16 cellular contexts compared by ENCODE assay signal in genomic region chr13:30065181-30065580, GRCh38.
"Had no signal": no experiment of that assay in that cellular context is flagged by ENCODE, and none has a peak within 500 bp of the region (broad histone marks: within the 10 kb centered on the region; RNA-seq: fewer than 3 reads in every experiment).

No MANE protein-coding gene starts in this region.

- H3K27me3 Mint-ChIP-seq: activated T-cell treated with anti-CD3 and anti-CD28 coated beads, Interleukin-2, amount 50 U/mL, for 24 hours; stimulated activated naive CD8-positive, alpha-beta T cell treated with anti-CD3 and anti-CD28 coated beads, Interleukin-15, amount 100 ng/mL, for 72 hours had no signal

- H3K9me3 Mint-ChIP-seq: activated CD4-positive, alpha-beta memory T cell treated with anti-CD3 and anti-CD28 coated beads, Interleukin-2, amount 10 ng/mL, durations not matched to agents 7 days and 5 days; activated naive CD4-positive, alpha-beta T cell treated with anti-CD3 and anti-CD28 coated beads, Interleukin-2, amount 50 U/mL, for 24 hours; activated T-cell treated with anti-CD3 and anti-CD28 coated beads, Interleukin-2, amount 50 U/mL, for 24 hours had no signal

- H3K4me3 Mint-ChIP-seq: activated CD4-positive, alpha-beta memory T cell treated with anti-CD3 and anti-CD28 coated beads, Interleukin-2, amount 10 ng/mL, durations not matched to agents 7 days and 5 days; activated naive CD4-positive, alpha-beta T cell treated with anti-CD3 and anti-CD28 coated beads, Interleukin-2, amount 50 U/mL, for 24 hours; activated T-cell treated with anti-CD3 and anti-CD28 coated beads, Interleukin-2, amount 50 U/mL, for 24 hours; naive B cell; stimulated activated naive CD8-positive, alpha-beta T cell treated with anti-CD3 and anti-CD28 coated beads, Interleukin-15, amount 100 ng/mL, for 72 hours; WTC11 had no signal

- ATAC-seq: body of pancreas; sciatic nerve; stimulated activated naive CD8-positive, alpha-beta T cell treated with anti-CD3 and anti-CD28 coated beads, Interleukin-15, amount 100 ng/mL, for 72 hours; upper lobe of right lung; WTC11 had no signal

- DNase-seq: activated CD4-positive, alpha-beta memory T cell treated with anti-CD3 and anti-CD28 coated beads, Interleukin-2, amount 10 ng/mL, durations not matched to agents 7 days and 5 days; activated CD4-positive, alpha-beta T cell treated with anti-CD3 and anti-CD28 coated beads for 4 hours; activated T-cell treated with anti-CD3 and anti-CD28 coated beads, Interleukin-2, amount 50 U/mL, for 24 hours; amniotic stem cell; body of pancreas; caudate nucleus; colonic mucosa; naive B cell; nucleus accumbens; spleen; stimulated activated naive CD8-positive, alpha-beta T cell treated with anti-CD3 and anti-CD28 coated beads, Interleukin-15, amount 100 ng/mL, for 72 hours; T-helper 2 cell; upper lobe of right lung had no signal

- H3K36me3 Mint-ChIP-seq: naive B cell had no signal

- H3K27ac Mint-ChIP-seq: activated CD4-positive, alpha-beta memory T cell treated with anti-CD3 and anti-CD28 coated beads, Interleukin-2, amount 10 ng/mL, durations not matched to agents 7 days and 5 days; activated naive CD4-positive, alpha-beta T cell treated with anti-CD3 and anti-CD28 coated beads, Interleukin-2, amount 50 U/mL, for 24 hours; activated T-cell treated with anti-CD3 and anti-CD28 coated beads, Interleukin-2, amount 50 U/mL, for 24 hours; naive B cell; stimulated activated naive CD8-positive, alpha-beta T cell treated with anti-CD3 and anti-CD28 coated beads, Interleukin-15, amount 100 ng/mL, for 72 hours; WTC11 had no signal

- H3K4me1 Mint-ChIP-seq: activated naive CD4-positive, alpha-beta T cell treated with anti-CD3 and anti-CD28 coated beads, Interleukin-2, amount 50 U/mL, for 24 hours; naive B cell; stimulated activated naive CD8-positive, alpha-beta T cell treated with anti-CD3 and anti-CD28 coated beads, Interleukin-15, amount 100 ng/mL, for 72 hours had no signal
